ENCODE assay signal across 10 cellular contexts in the genomic region with DNA sequence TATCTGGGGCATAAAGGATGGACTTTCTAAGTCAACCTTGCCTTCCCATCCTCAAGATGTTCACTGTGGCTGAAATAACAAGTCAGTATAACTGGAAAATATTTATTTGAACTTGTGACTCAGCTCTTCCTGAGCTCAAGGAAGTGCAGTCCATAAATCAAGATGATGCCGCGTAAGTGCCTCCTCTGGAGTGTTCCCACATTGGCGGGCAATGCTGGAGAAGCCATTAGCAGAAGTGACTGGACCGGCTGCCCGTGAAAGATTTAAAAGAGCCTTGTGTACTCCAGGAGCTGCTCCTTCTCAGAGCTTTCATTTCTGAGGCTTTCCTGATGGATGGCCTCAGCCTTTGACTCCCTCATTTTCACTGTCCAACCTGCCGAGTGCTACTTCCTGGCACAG.
DNase-seq lines count a peak whose midpoint lies in the region; ATAC-seq and TF ChIP-seq lines count a peak whose summit lies in the region.
"Had no signal": no experiment of that assay in that cellular context is flagged by ENCODE, and none has a peak within 500 bp of the region (broad histone marks: within the 10 kb centered on the region; RNA-seq: fewer than 3 reads in every experiment).

No MANE protein-coding gene starts in this region.

- no peaks in the 10 kb centered on the region for H3K9me3 ChIP-seq in muscle layer of colon (ENCODE audit: low read length)

- H3K27me3 ChIP-seq in muscle layer of colon (ENCODE audit: control insufficient read depth in 1 of 2, insufficient read depth in 2 of 2, low read length in 2 of 2) = no peaks in the 10 kb centered on the region

- no peak for ATAC-seq in GM21367 (IDR thresholded peaks at IDR 0.05; ENCODE audit: unreplicated experiment)
- ATAC-seq: stimulated activated naive CD8-positive, alpha-beta T cell treated with anti-CD3 and anti-CD28 coated beads, Interleukin-15, Interleukin-2, amounts not matched to agents 100 U/mL and 50 U/mL, for 24 hours had no signal

- H3K36me3 ChIP-seq in muscle layer of colon (ENCODE audit: insufficient read depth, low read length) = no peaks in the 10 kb centered on the region

- H3K4me3 ChIP-seq in AG10803 (ENCODE audit: low read length) (no peak overlapping the region), LNCaP clone FGC (ENCODE audit: low read depth, low read length) (no peak overlapping the region), astrocyte of the spinal cord (ENCODE audit: low read depth, low read length) (no peak overlapping the region), muscle layer of colon (ENCODE audit: low read depth in 1 of 2, low read length in 2 of 2) (peak overlapping the region in 1 of 2 donors; percentile 47)

- peak overlapping the region; percentile 54 for H3K9ac ChIP-seq in muscle layer of colon (ENCODE audit: low read length)

- DNase-seq in AG10803 (ENCODE audit: low read depth) (peak; percentile 76), LNCaP clone FGC (ENCODE audit: low read depth) (peak; percentile 37), astrocyte of the spinal cord (ENCODE audit: low read depth, low spot score) (peak; percentile 84), cerebellar nuclear complex (lab: John Stamatoyannopoulos, UW) (no peak), NCI-H1694 treated with DMSO at 0.1 percent for 48 hours (lab: John Stamatoyannopoulos, UW) (no peak)
- no peak for DNase-seq in stimulated activated CD4-positive, alpha-beta T cell treated with anti-CD3 and anti-CD28 coated beads, Interleukin-15, amount 100 ng/mL, for 24 hours
- DNase-seq: naive B cell; stimulated activated naive CD8-positive, alpha-beta T cell treated with anti-CD3 and anti-CD28 coated beads, Interleukin-15, Interleukin-2, amounts not matched to agents 100 U/mL and 50 U/mL, for 24 hours had no signal

- H3K4me1 ChIP-seq in muscle layer of colon (ENCODE audit: insufficient read depth, low read length) = peaks cover 62% of the 10 kb centered on the region

- no peak for TF ChIP-seq CTCF in AG10803 (conservative IDR thresholded peaks at IDR 0.05; ENCODE audit: low read length)
- no peak for TF ChIP-seq CTCF in LNCaP clone FGC (IDR thresholded peaks at IDR 0.05; ENCODE audit: control insufficient read depth, extremely low read depth, insufficient read depth)
- no peak for TF ChIP-seq CTCF in astrocyte of the spinal cord (IDR thresholded peaks at IDR 0.05; ENCODE audit: low read depth, low read length)

- H3K27ac ChIP-seq in muscle layer of colon (ENCODE audit: low read depth, low read length) = peak overlapping the region; percentile 70

- in situ Hi-C loops in astrocyte of the spinal cord (cut with HindIII; ENCODE audit: low sequenced_read_pairs) = no loop called here

Comparison
In these comparisons a context has a peak if more than half of its experiments do, and no peak if none do; other contexts are left out.
1. DNase-seq: peak in AG10803 (single experiment), LNCaP clone FGC (single experiment) and astrocyte of the spinal cord (single experiment); none in stimulated activated CD4-positive, alpha-beta T cell treated with anti-CD3 and anti-CD28 coated beads, Interleukin-15, amount 100 ng/mL, for 24 hours (single experiment), cerebellar nuclear complex (0 of 2) and NCI-H1694 treated with DMSO at 0.1 percent for 48 hours (single experiment).